8 cellular contexts compared by ENCODE assay signal in the genomic region with DNA sequence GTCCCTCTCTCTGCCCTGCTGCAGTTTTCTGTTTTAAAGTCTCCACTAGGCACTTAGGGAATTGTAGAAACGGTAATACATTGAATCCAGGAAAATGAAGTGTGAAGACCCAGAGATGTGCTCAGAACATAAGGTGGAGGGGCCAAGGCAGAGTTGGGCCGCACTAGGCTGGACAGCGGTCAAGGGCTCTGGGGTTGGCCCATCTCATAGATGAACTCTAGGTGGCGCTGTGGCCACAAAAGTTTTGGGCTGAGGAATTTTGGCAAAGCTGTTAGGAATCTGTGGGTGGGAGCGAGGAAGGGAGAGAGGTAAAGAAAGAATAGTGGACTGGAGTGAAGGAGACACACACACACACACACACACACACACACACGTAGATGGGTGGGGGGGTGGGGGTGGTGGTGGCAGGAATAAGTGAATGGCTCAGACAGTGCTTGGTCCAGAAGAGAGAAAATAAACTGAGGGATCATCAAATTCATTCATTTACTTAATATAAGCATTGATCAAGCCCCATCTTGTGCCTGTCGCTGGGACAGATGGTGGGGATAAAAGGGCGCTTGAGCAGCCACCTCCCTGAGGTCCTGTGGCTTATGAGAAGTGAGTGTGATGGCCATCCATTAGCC.
DNase-seq lines count a peak whose midpoint lies in the region; ATAC-seq and TF ChIP-seq lines count a peak whose summit lies in the region.

No MANE protein-coding gene starts in this region.

- 24 to 30% methylated on average over 8 of the region's 8 CpGs for WGBS in sigmoid colon, 2 donors

- no peaks in the 10 kb centered on the region for H3K4me1 ChIP-seq in sigmoid colon

- H3F3A ChIP-seq in SU-DHL-6 (ENCODE audit: insufficient read depth): no peaks in the 10 kb centered on the region

- TF ChIP-seq CTCF in AG10803 (conservative IDR thresholded peaks at IDR 0.05; ENCODE audit: low read length): peak; percentile 80
- TF ChIP-seq CTCF in HFFc6 (IDR thresholded peaks at IDR 0.05): peak; percentile 81
- TF ChIP-seq CTCF in SU-DHL-6 (IDR thresholded peaks at IDR 0.05; ENCODE audit: insufficient read depth, low read length, poor library complexity, severe bottlenecking): peak; percentile 35
- TF ChIP-seq CTCF in sigmoid colon (IDR thresholded peaks at IDR 0.05): peak; percentile 27 to 75 (median 52)

- H2AFZ ChIP-seq in SU-DHL-6 (ENCODE audit: low read depth, low read length, severe bottlenecking): no peak overlapping the region

- H3K36me3 ChIP-seq in SU-DHL-6 (ENCODE audit: low read length): no peaks in the 10 kb centered on the region
- H3K36me3 ChIP-seq in sigmoid colon: no peaks in the 10 kb centered on the region

- no peaks in the 10 kb centered on the region for H3K9me2 ChIP-seq in SU-DHL-6 (replicated peaks; ENCODE audit: insufficient read depth, low read length)

- peak; percentile 45 for DNase-seq in AG10803 (ENCODE audit: low read depth)
- DNase-seq in HFFc6: no peak
- DNase-seq in Right ventricle myocardium inferior (ENCODE audit: missing footprints): no peak
- no peak for DNase-seq in sigmoid colon
- no peak for DNase-seq in globus pallidus (ENCODE audit: low spot score)

- intact Hi-C loops in Right ventricle myocardium inferior (cut with DNase I) (loop anchor here (2.0 to 10.0 kb wide), 4 partner anchors 44 to 322 kb away; partner anchors contain the start of gene TRABD2B), sigmoid colon (cut with DNase I) (loop anchor here (5.0 kb wide), 3 partner anchors 259 to 464 kb away; partner anchors contain the start of gene TRABD2B)

- H3K9me3 ChIP-seq in SU-DHL-6 (ENCODE audit: insufficient read depth, low read length): no peaks in the 10 kb centered on the region
- H3K9me3 ChIP-seq in sigmoid colon: no peaks in the 10 kb centered on the region

- H3K4me1 Mint-ChIP-seq in HFFc6 (ENCODE audit: low read depth): no peaks in the 10 kb centered on the region

- no peaks in the 10 kb centered on the region for H3K79me2 ChIP-seq in SU-DHL-6 (ENCODE audit: insufficient read depth, low read length)

- no peak for TF ChIP-seq EP300 in sigmoid colon (IDR thresholded peaks at IDR 0.05)

- no peaks in the 10 kb centered on the region for H4K20me1 ChIP-seq in SU-DHL-6 (ENCODE audit: low read depth, low read length)

- no peak overlapping the region for H3K9ac ChIP-seq in SU-DHL-6 (ENCODE audit: low read length)

- no peak overlapping the region for H3K27ac Mint-ChIP-seq in HFFc6

- no peak overlapping the region for H3K4me3 Mint-ChIP-seq in HFFc6

- ATAC-seq in Right ventricle myocardium inferior (peak; percentile 79), GM18873 (IDR thresholded peaks at IDR 0.05; ENCODE audit: low FRiP score, unreplicated experiment) (no peak), HG03460 (IDR thresholded peaks at IDR 0.05; ENCODE audit: unreplicated experiment) (no peak)

- H3K27ac ChIP-seq in SU-DHL-6 (ENCODE audit: low read depth, low read length) (no peak overlapping the region), sigmoid colon (no peak overlapping the region)

- no peak overlapping the region for H3K4me2 ChIP-seq in SU-DHL-6 (ENCODE audit: low read depth, low read length, poor library complexity, severe bottlenecking)

- no peak overlapping the region for H3K4me3 ChIP-seq in AG10803 (ENCODE audit: low read length)
- H3K4me3 ChIP-seq in SU-DHL-6 (ENCODE audit: insufficient read depth, low read length, poor library complexity, severe bottlenecking): no peak overlapping the region
- H3K4me3 ChIP-seq in sigmoid colon: no peak overlapping the region

- H3K27me3 ChIP-seq in SU-DHL-6 (ENCODE audit: low read length) (no peaks in the 10 kb centered on the region), sigmoid colon (peaks cover 0 to 18% (median 3%) of the 10 kb centered on the region in 3 donors)

- H3K36me3 Mint-ChIP-seq in HFFc6 (ENCODE audit: low read depth): no peaks in the 10 kb centered on the region

- no peaks in the 10 kb centered on the region for H3K27me3 Mint-ChIP-seq in HFFc6 (ENCODE audit: insufficient read depth)

- H3K9me3 Mint-ChIP-seq in HFFc6: peaks cover 22% of the 10 kb centered on the region

- no peak for TF ChIP-seq POLR2A in sigmoid colon (IDR thresholded peaks at IDR 0.05)
